Comparison of ENCODE assay signal across 19 cellular contexts in genomic region chr14:80927385-80927989, GRCh38. TPM values are rescaled to one million over a fixed set of nuclear protein-coding genes. Genes with fewer than 3 reads are reported as not detected.
DNase-seq lines count a peak whose midpoint lies in the region; ATAC-seq and TF ChIP-seq lines count a peak whose summit lies in the region.
"Had no signal": no experiment of that assay in that cellular context is flagged by ENCODE, and none has a peak within 500 bp of the region (broad histone marks: within the 10 kb centered on the region; RNA-seq: fewer than 3 reads in every experiment).

No MANE protein-coding gene starts in this region.

- H3K27me3 Mint-ChIP-seq in MCF 10A (ENCODE audit: insufficient read depth, unreplicated experiment): no peaks in the 10 kb centered on the region
- H3K27me3 Mint-ChIP-seq in endothelial cell (ENCODE audit: unreplicated experiment): peaks cover 2% of the 10 kb centered on the region
- H3K27me3 Mint-ChIP-seq: CD4-positive, alpha-beta memory T cell had no signal

- H3K4me3 Mint-ChIP-seq in MCF 10A (ENCODE audit: unreplicated experiment): no peak overlapping the region
- H3K4me3 Mint-ChIP-seq in endothelial cell (ENCODE audit: unreplicated experiment): no peak overlapping the region
- H3K4me3 Mint-ChIP-seq: activated T-helper 1 cell treated with anti-CD3 and anti-CD28 coated beads, Interleukin-12 subunit alpha, Interleukin-12 subunit beta, Interleukin-2, Interleukin-4 antibody, amounts not matched to agents 30 ng/mL and 10 ng/mL and 1 ng/mL, durations not matched to agents 14 hours and 24 hours and 36 hours; CD4-positive, alpha-beta memory T cell had no signal

- TF ChIP-seq CTCF in mammary epithelial cell (conservative IDR thresholded peaks at IDR 0.05 in 1 of 2, IDR thresholded peaks at IDR 0.05 in 1 of 2; ENCODE audit: extremely low read depth in 1 of 2, insufficient read depth in 1 of 2, low read depth in 1 of 2, low read length in 2 of 2): peak in 1 of 2 donors; percentile 26
- no peak for TF ChIP-seq CTCF in MCF 10A (IDR thresholded peaks at IDR 0.05; ENCODE audit: unreplicated experiment)
- TF ChIP-seq CTCF in OCI-LY1 (IDR thresholded peaks at IDR 0.05; ENCODE audit: low read length): peak; percentile 40; the same call in 1 of the 2 replicates
- TF ChIP-seq CTCF in endothelial cell (IDR thresholded peaks at IDR 0.05; ENCODE audit: unreplicated experiment): peak; percentile 45
- TF ChIP-seq CTCF in retinal pigment epithelial cell (conservative IDR thresholded peaks at IDR 0.05; ENCODE audit: low read depth, low read length): peak; percentile 7

- in situ Hi-C loops in mammary epithelial cell (cut with MboI; ENCODE audit: low sequenced_read_pairs in 2 of 2): no loop called here

- H3K9me2 ChIP-seq in OCI-LY1 (ENCODE audit: low read depth, low read length): no peaks in the 10 kb centered on the region

- intact Hi-C loops in mammary epithelial cell (cut with micrococcal nuclease): no loop called here
- intact Hi-C loops in MCF 10A (cut with micrococcal nuclease): no loop called here

- DNase-seq in mammary epithelial cell (peak; percentile 29), MCF 10A (ENCODE audit: unreplicated experiment) (no peak), endothelial cell (ENCODE audit: low spot score) (no peak), retinal pigment epithelial cell (ENCODE audit: low read depth) (no peak), cerebellar nuclear complex (lab: John Stamatoyannopoulos, UW) (no peak)
- DNase-seq: CD4-positive, alpha-beta memory T cell; left colon; NCI-H1417; NCI-H2171; sigmoid colon; stimulated activated CD4-positive, alpha-beta T cell treated with anti-CD3 and anti-CD28 coated beads, Interleukin-2, amount 100 ng/mL, for 24 hours; stomach; upper lobe of right lung had no signal

- BruUV-seq in mammary epithelial cell (replicated peaks; lab: Mats Ljungman, UMichigan) (no TSS peak), MCF 10A (replicated peaks; lab: Mats Ljungman, UMichigan) (no TSS peak)

- dilution Hi-C loops in mammary epithelial cell (cut with HindIII; ENCODE audit: low sequenced_read_pairs): no loop called here

- H3K27ac Mint-ChIP-seq in MCF 10A (ENCODE audit: low read depth, unreplicated experiment) (no peak overlapping the region), endothelial cell (ENCODE audit: unreplicated experiment) (no peak overlapping the region)

- CTCF ChIA-PET in mammary epithelial cell (lab: Charles Lee; ENCODE audit: low non-redundant PET) (no interaction called here), MCF 10A (lab: Yijun Ruan, JAX) (interaction anchor here (0.6 to 0.7 kb wide), 2 partner anchors 14 to 69 kb away, joined by 3 to 6 read pairs; partner anchors contain the start of gene CEP128)

- H3K27me3 ChIP-seq in mammary epithelial cell (ENCODE audit: insufficient read depth, low read length): no peaks in the 10 kb centered on the region
- no peaks in the 10 kb centered on the region for H3K27me3 ChIP-seq in OCI-LY1 (ENCODE audit: insufficient read depth, low read length)
- H3K27me3 ChIP-seq: sigmoid colon, stomach, upper lobe of right lung had no signal

- H3K9me3 Mint-ChIP-seq in MCF 10A (ENCODE audit: unreplicated experiment): no peaks in the 10 kb centered on the region
- no peaks in the 10 kb centered on the region for H3K9me3 Mint-ChIP-seq in endothelial cell (ENCODE audit: unreplicated experiment)

- POLR2A ChIA-PET in MCF 10A (lab: Yijun Ruan, JAX): no interaction called here

- ATAC-seq in HG02642 (IDR thresholded peaks at IDR 0.05; ENCODE audit: poor library complexity, unreplicated experiment): no peak
- no peak for ATAC-seq in GM19328 (IDR thresholded peaks at IDR 0.05; ENCODE audit: unreplicated experiment)
- ATAC-seq: left colon, upper lobe of right lung had no signal

- H3K9me3 ChIP-seq in mammary epithelial cell (replicated peaks; ENCODE audit: insufficient read depth, low read length) (no peaks in the 10 kb centered on the region), OCI-LY1 (ENCODE audit: low read length) (peaks cover 10% of the 10 kb centered on the region; the same call in 1 of the 2 replicates)
- H3K9me3 ChIP-seq: sigmoid colon, stomach, upper lobe of right lung had no signal

- H3K79me2 ChIP-seq in mammary epithelial cell (ENCODE audit: insufficient read depth, low read length): peaks cover 57% of the 10 kb centered on the region
- peaks cover 26% of the 10 kb centered on the region for H3K79me2 ChIP-seq in OCI-LY1 (ENCODE audit: insufficient read depth, low read length)

- no peaks in the 10 kb centered on the region for H4K20me1 ChIP-seq in mammary epithelial cell (ENCODE audit: insufficient read depth, low read length)
- no peaks in the 10 kb centered on the region for H4K20me1 ChIP-seq in OCI-LY1 (ENCODE audit: insufficient read depth, low read length)

- H3K4me2 ChIP-seq in mammary epithelial cell (ENCODE audit: insufficient read depth, low read depth, low read length) (no peak overlapping the region), OCI-LY1 (ENCODE audit: low read length) (no peak overlapping the region)

- H3K36me3 Mint-ChIP-seq in MCF 10A (ENCODE audit: insufficient read depth, unreplicated experiment) (no peaks in the 10 kb centered on the region), endothelial cell (ENCODE audit: low read depth, unreplicated experiment) (no peaks in the 10 kb centered on the region)

- H3K36me3 ChIP-seq in mammary epithelial cell (ENCODE audit: insufficient read depth, low read length): no peaks in the 10 kb centered on the region
- peaks cover 70% of the 10 kb centered on the region for H3K36me3 ChIP-seq in OCI-LY1 (ENCODE audit: insufficient read depth, low read length)
- H3K36me3 ChIP-seq: sigmoid colon, stomach, upper lobe of right lung had no signal

- 87% methylated on average over 3 of the region's 3 CpGs for WGBS in mammary epithelial cell (ENCODE audit: low coverage, missing lambda C conversion rate)

- H3F3A ChIP-seq in OCI-LY1 (ENCODE audit: insufficient read depth, low read length): peaks cover 4% of the 10 kb centered on the region

- H2AFZ ChIP-seq in mammary epithelial cell (ENCODE audit: low read depth, low read length): no peak overlapping the region
- no peak overlapping the region for H2AFZ ChIP-seq in OCI-LY1 (ENCODE audit: low read length)

- H3K4me3 ChIP-seq in mammary epithelial cell (replicated peaks in 1 of 3; ENCODE audit: insufficient read depth in 1 of 3, low read depth in 2 of 3, low read length in 3 of 3) (no peak overlapping the region), OCI-LY1 (ENCODE audit: low read depth, low read length, poor library complexity, severe bottlenecking) (no peak overlapping the region), retinal pigment epithelial cell (ENCODE audit: low read length) (no peak overlapping the region)
- H3K4me3 ChIP-seq: sigmoid colon, stomach, upper lobe of right lung had no signal

- H3K4me1 ChIP-seq in mammary epithelial cell (ENCODE audit: insufficient read depth, low read length) (peaks cover 28% of the 10 kb centered on the region), OCI-LY1 (ENCODE audit: insufficient read depth, low read length, severe bottlenecking) (peaks cover 41% of the 10 kb centered on the region)
- H3K4me1 ChIP-seq: sigmoid colon, stomach, upper lobe of right lung had no signal

- H3K9ac ChIP-seq in mammary epithelial cell (ENCODE audit: insufficient read depth, low read length) (no peak overlapping the region), OCI-LY1 (ENCODE audit: low read length) (no peak overlapping the region)

- peaks cover 20% of the 10 kb centered on the region for H3K4me1 Mint-ChIP-seq in MCF 10A (ENCODE audit: insufficient read depth, unreplicated experiment)
- no peaks in the 10 kb centered on the region for H3K4me1 Mint-ChIP-seq in endothelial cell (ENCODE audit: unreplicated experiment)

- H3K27ac ChIP-seq in mammary epithelial cell (ENCODE audit: insufficient read depth, low read depth, low read length) (no peak overlapping the region), OCI-LY1 (ENCODE audit: low read depth, low read length, poor library complexity, severe bottlenecking) (no peak overlapping the region)
- H3K27ac ChIP-seq: sigmoid colon, stomach, upper lobe of right lung had no signal

RNA-seq across cellular contexts. Expression of gene CEP128, which starts 14.1 kb away (rescaled TPM):
- total RNA-seq in mammary epithelial cell (10 to 100 TPM in 1 of 2 donors, 1 to 10 TPM in 1; 3.3 to 23.0 TPM), MCF 10A (2022) (7.9 and 12.5 TPM in 2 replicates), endothelial cell (ENCODE audit: unreplicated experiment) (10.4 TPM)
- polyA plus RNA-seq in mammary epithelial cell: 3.3 TPM
- 9.0 TPM for polyA minus RNA-seq in mammary epithelial cell

RNA-seq across cellular contexts. Expression of gene TSHR, which starts 27.9 kb away (rescaled TPM):
- not detected for total RNA-seq in mammary epithelial cell
- not detected for polyA plus RNA-seq in mammary epithelial cell
- polyA minus RNA-seq in mammary epithelial cell: not detected
- not detected in 2 replicates for total RNA-seq in MCF 10A (2022)
- not detected for total RNA-seq in endothelial cell (ENCODE audit: unreplicated experiment)
- total RNA-seq: cardiac septum, Daoy, sigmoid colon, upper lobe of right lung had no signal
